In genomic region chr11:88507771-88508557, GRCh38 we compare ENCODE assay signal across 10 cellular contexts.
DNase-seq lines count a peak whose midpoint lies in the region; ATAC-seq and TF ChIP-seq lines count a peak whose summit lies in the region.
"Had no signal": no experiment of that assay in that cellular context is flagged by ENCODE, and none has a peak within 500 bp of the region (broad histone marks: within the 10 kb centered on the region; RNA-seq: fewer than 3 reads in every experiment).

No MANE protein-coding gene starts in this region.

- WGBS in urinary bladder: 80% methylated on average over 19 of the region's 19 CpGs

- no peak for DNase-seq in left ventricle myocardium inferior
- no peak for DNase-seq in cardiac septum (ENCODE audit: low spot score)
- DNase-seq in chondrocyte (ENCODE audit: low spot score): no peak
- DNase-seq in mucosa of descending colon: peak in 1 of 3 donors; percentile 2
- no peak for DNase-seq in activated CD4-positive, CD25-positive, alpha-beta regulatory T cell treated with anti-CD3 and anti-CD28 coated beads, Interleukin-2, amount 50 U/mL, for 72 hours
- DNase-seq: NCI-H2029 treated with DMSO at 0.1 percent for 48 hours had no signal

- H3K4me3 ChIP-seq in left ventricle myocardium inferior (peak overlapping the region; percentile 59), mucosa of descending colon (no peak overlapping the region), urinary bladder (ENCODE audit: low read depth, low read length) (peak overlapping the region; percentile 29)
- H3K4me3 ChIP-seq: SJSA1 had no signal

- peaks cover 1% of the 10 kb centered on the region for H3K36me3 Mint-ChIP-seq in chondrocyte (ENCODE audit: low read depth)

- peaks cover 64% of the 10 kb centered on the region for H3K27me3 ChIP-seq in left ventricle myocardium inferior (ENCODE audit: low read depth)
- H3K27me3 ChIP-seq: SJSA1 had no signal

- H3K27ac Mint-ChIP-seq in chondrocyte (ENCODE audit: unreplicated experiment): no peak overlapping the region

- H3K36me3 ChIP-seq in left ventricle myocardium inferior (no peaks in the 10 kb centered on the region), mucosa of descending colon (ENCODE audit: low read depth) (no peaks in the 10 kb centered on the region), urinary bladder (ENCODE audit: insufficient read depth) (no peaks in the 10 kb centered on the region)
- H3K36me3 ChIP-seq: SJSA1 had no signal

- H3K9me3 ChIP-seq in left ventricle myocardium inferior (replicated peaks): no peaks in the 10 kb centered on the region
- H3K9me3 ChIP-seq in mucosa of descending colon: no peaks in the 10 kb centered on the region
- H3K9me3 ChIP-seq: SJSA1 had no signal

- H3K27me3 Mint-ChIP-seq in chondrocyte (ENCODE audit: low read depth): peaks cover 51% of the 10 kb centered on the region

- H3K4me3 Mint-ChIP-seq in chondrocyte (ENCODE audit: unreplicated experiment): peak overlapping the region; percentile 37

- H3K9me3 Mint-ChIP-seq in chondrocyte (ENCODE audit: low read depth): no peaks in the 10 kb centered on the region

- peak; percentile 62 for ATAC-seq in mucosa of descending colon
- ATAC-seq in GM18511 (IDR thresholded peaks at IDR 0.05; ENCODE audit: unreplicated experiment): no peak
- ATAC-seq in GM19455 (IDR thresholded peaks at IDR 0.05; ENCODE audit: unreplicated experiment): no peak

- H3K27ac ChIP-seq in left ventricle myocardium inferior (replicated peaks) (no peak overlapping the region), urinary bladder (ENCODE audit: low read depth) (no peak overlapping the region)
- H3K27ac ChIP-seq: SJSA1 had no signal

- H3K4me1 ChIP-seq in left ventricle myocardium inferior (peaks cover 6% of the 10 kb centered on the region), mucosa of descending colon (ENCODE audit: low read depth) (peaks cover 6% of the 10 kb centered on the region), urinary bladder (ENCODE audit: insufficient read depth) (no peaks in the 10 kb centered on the region)
- H3K4me1 ChIP-seq: SJSA1 had no signal

- intact Hi-C loops in left ventricle myocardium inferior (cut with micrococcal nuclease): no loop called here
- intact Hi-C loops in cardiac septum (cut with DNase I): no loop called here
- intact Hi-C loops in mucosa of descending colon (cut with DNase I, micrococcal nuclease): no loop called here

- TF ChIP-seq CTCF in left ventricle myocardium inferior (IDR thresholded peaks at IDR 0.05; ENCODE audit: borderline replicate concordance) (no peak), chondrocyte (IDR thresholded peaks at IDR 0.05) (no peak), mucosa of descending colon (IDR thresholded peaks at IDR 0.05) (no peak)

- H3K4me1 Mint-ChIP-seq in chondrocyte (ENCODE audit: low read depth): peaks cover 6% of the 10 kb centered on the region
